18 cellular contexts compared by ENCODE assay signal in the genomic region with DNA sequence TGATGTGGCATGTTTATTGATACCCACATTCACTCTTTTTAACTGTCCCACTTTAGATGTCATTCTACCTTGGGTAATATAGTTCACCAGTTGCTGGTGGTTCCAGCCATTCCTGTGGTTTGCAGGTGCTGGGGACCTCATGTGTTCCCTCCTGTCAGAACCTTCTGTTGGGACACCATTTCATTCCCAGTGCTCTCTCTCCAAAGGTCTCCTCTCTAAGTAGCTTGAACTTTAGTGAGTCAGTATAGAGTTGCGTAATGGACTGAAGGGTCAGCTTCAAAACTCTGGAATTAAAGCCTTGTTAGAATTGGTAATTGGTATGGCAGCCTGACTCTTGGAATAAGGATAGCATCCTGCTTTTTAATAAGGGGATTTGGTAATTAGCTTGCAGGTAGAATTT.
DNase-seq lines count a peak whose midpoint lies in the region; ATAC-seq, FAIRE-seq and TF ChIP-seq lines count a peak whose summit lies in the region.
"Had no signal": no experiment of that assay in that cellular context is flagged by ENCODE, and none has a peak within 500 bp of the region (broad histone marks: within the 10 kb centered on the region; RNA-seq: fewer than 3 reads in every experiment).

No MANE protein-coding gene starts in this region.

- TF ChIP-seq CTCF in choroid plexus epithelial cell (conservative IDR thresholded peaks at IDR 0.05; ENCODE audit: low read depth, low read length) (no peak), HepG2 (CRISPR knock-in tag; IDR thresholded peaks at IDR 0.05) (no peak)

- H3K9me3 Mint-ChIP-seq in activated CD4-positive, alpha-beta memory T cell treated with anti-CD3 and anti-CD28 coated beads for 36 hours, result no peaks in the 10 kb centered on the region
- H3K9me3 Mint-ChIP-seq: nephron progenitor cell, type B pancreatic cell had no signal

- no peak overlapping the region for H3K4me2 ChIP-seq in HepG2 (ENCODE audit: low read depth, low read length)

- BruUV-seq in HepG2 (replicated peaks; lab: Mats Ljungman, UMichigan), result no TSS peak

- no peaks in the 10 kb centered on the region for H3K9me3 ChIP-seq in HepG2 (ENCODE audit: low read length)
- H3K9me3 ChIP-seq: esophagus muscularis mucosa had no signal

- WGBS in HepG2 (ENCODE audit: low lambda C conversion rate), result no CpG with 5 or more reads among the region's 1 CpG

- DNase-seq in AML-193 (lab: John Stamatoyannopoulos, UW), result peak; percentile 9 to 47
- DNase-seq in LHCN-M2 (ENCODE audit: low read depth), result peak; percentile 7
- DNase-seq in choroid plexus epithelial cell (ENCODE audit: low read depth), result peak; percentile 62
- DNase-seq in HepG2 (ENCODE audit: low spot score), result no peak
- no peak for DNase-seq in retina
- no peak for DNase-seq in activated CD4-positive, alpha-beta memory T cell treated with anti-CD3 and anti-CD28 coated beads for 36 hours
- DNase-seq in H54 (ENCODE audit: insufficient read length, low spot score), result no peak
- DNase-seq: activated CD4-positive, alpha-beta T cell treated with anti-CD3 and anti-CD28 coated beads, Interleukin-2, amount 50 U/mL, for 4 hours; amygdala; NCI-H1436; NCI-H446 treated with DMSO at 0.1 percent for 48 hours; nephron progenitor cell; right cardiac atrium; stimulated activated CD4-positive, alpha-beta T cell treated with anti-CD3 and anti-CD28 coated beads, Interleukin-4, amount 100 ng/mL, for 24 hours had no signal

- no peaks in the 10 kb centered on the region for H3K27me3 Mint-ChIP-seq in activated CD4-positive, alpha-beta memory T cell treated with anti-CD3 and anti-CD28 coated beads for 36 hours
- H3K27me3 Mint-ChIP-seq: type B pancreatic cell had no signal

- no peak overlapping the region for H3K9ac ChIP-seq in HepG2 (ENCODE audit: insufficient read depth, low read depth, low read length)

- peaks cover 77% of the 10 kb centered on the region for H3K4me1 Mint-ChIP-seq in activated CD4-positive, alpha-beta memory T cell treated with anti-CD3 and anti-CD28 coated beads for 36 hours (ENCODE audit: low read depth)
- H3K4me1 Mint-ChIP-seq: nephron progenitor cell had no signal

- no peaks in the 10 kb centered on the region for H3K79me2 ChIP-seq in HepG2 (ENCODE audit: insufficient read depth, low read length)

- TF ChIP-seq RAD21 in HepG2 (CRISPR knock-in tag; IDR thresholded peaks at IDR 0.05), result no peak

- CTCF ChIA-PET in HepG2 (lab: Yijun Ruan, JAX; ENCODE audit: low intra/inter-chr PET ratio, low total read pairs), result no interaction called here
- CTCF ChIA-PET in activated CD4-positive, alpha-beta memory T cell treated with anti-CD3 and anti-CD28 coated beads for 36 hours (lab: Charles Lee), result interaction anchor here (1.0 kb wide), 1 partner anchor 76 kb away, joined by 3 read pairs; no protein-coding TSS in a partner anchor

- TF ChIP-seq POLR2A in HepG2 (IDR thresholded peaks at IDR 0.05; ENCODE audit: insufficient read depth in 1 of 2, low read depth in 2 of 2, low read length in 2 of 2), result no peak
- TF ChIP-seq POLR2A in H54 (IDR thresholded peaks at IDR 0.05; ENCODE audit: low read depth, low read length), result no peak

- no peaks in the 10 kb centered on the region; a peak in 1 of 5 replicates for H3K27me3 ChIP-seq in HepG2 (ENCODE audit: control insufficient read depth in 1 of 2, insufficient read depth in 2 of 2, low read length in 2 of 2)
- H3K27me3 ChIP-seq: esophagus muscularis mucosa had no signal

- no peak overlapping the region for H2AFZ ChIP-seq in HepG2 (ENCODE audit: low read length)

- H3K27ac ChIP-seq in HepG2 (ENCODE audit: extremely low read length, insufficient read depth, low read length), result no peak overlapping the region
- H3K27ac ChIP-seq: esophagus muscularis mucosa, SK-N-MC had no signal

- no peaks in the 10 kb centered on the region for H4K20me1 ChIP-seq in HepG2 (ENCODE audit: insufficient read depth, low read length)

- FAIRE-seq in HepG2 (lab: Jason Lieb, UNC), result no peak
- FAIRE-seq in H54 (lab: Jason Lieb, UNC), result no peak

- ATAC-seq in HepG2 (no peak), GM21515 (IDR thresholded peaks at IDR 0.05; ENCODE audit: unreplicated experiment) (no peak)

- H3K4me3 Mint-ChIP-seq in activated CD4-positive, alpha-beta memory T cell treated with anti-CD3 and anti-CD28 coated beads for 36 hours, result no peak overlapping the region
- H3K4me3 Mint-ChIP-seq: nephron progenitor cell, type B pancreatic cell had no signal

- no peaks in the 10 kb centered on the region for H3K4me1 ChIP-seq in HepG2 (ENCODE audit: insufficient read depth, low read length)

- POLR2A ChIA-PET in HepG2 (lab: Yijun Ruan, JAX), result no interaction called here
- POLR2A ChIA-PET in activated CD4-positive, alpha-beta memory T cell treated with anti-CD3 and anti-CD28 coated beads for 36 hours (lab: Charles Lee), result interaction anchor here (0.6 kb wide), 1 partner anchor 29 kb away, joined by 3 read pairs; no protein-coding TSS in a partner anchor

- no peak overlapping the region for H3K27ac Mint-ChIP-seq in activated CD4-positive, alpha-beta memory T cell treated with anti-CD3 and anti-CD28 coated beads for 36 hours
- H3K27ac Mint-ChIP-seq: nephron progenitor cell, type B pancreatic cell had no signal

- H3K36me3 Mint-ChIP-seq in activated CD4-positive, alpha-beta memory T cell treated with anti-CD3 and anti-CD28 coated beads for 36 hours, result no peaks in the 10 kb centered on the region
- H3K36me3 Mint-ChIP-seq: type B pancreatic cell had no signal

- intact Hi-C loops in HepG2 (cut with micrococcal nuclease; ENCODE audit: unreplicated experiment), result no loop called here
- intact Hi-C loops in activated CD4-positive, alpha-beta memory T cell treated with anti-CD3 and anti-CD28 coated beads for 36 hours (cut with micrococcal nuclease), result no loop called here

- H3K4me3 ChIP-seq in choroid plexus epithelial cell (ENCODE audit: low read depth, low read length), result no peak overlapping the region
- H3K4me3 ChIP-seq in HepG2 (replicated peaks in 1 of 3; ENCODE audit: insufficient read depth in 1 of 3, low read depth in 2 of 3, low read length in 3 of 3), result no peak overlapping the region
- H3K4me3 ChIP-seq: esophagus muscularis mucosa, SK-N-MC had no signal

- TF ChIP-seq EP300 in HepG2 (IDR thresholded peaks at IDR 0.05; ENCODE audit: low read depth in 2 of 2, low read length in 2 of 2), result no peak
- no peak for TF ChIP-seq EP300 in HepG2 (CRISPR knock-in tag; IDR thresholded peaks at IDR 0.05; ENCODE audit: borderline replicate concordance)

- in situ Hi-C loops in HepG2 (cut with HindIII; ENCODE audit: extremely low pct_ligation_motif_present, low pct_unique_long_range_greater_than_20kb), result no loop called here

- no peaks in the 10 kb centered on the region for H3K36me3 ChIP-seq in HepG2 (replicated peaks in 1 of 2; ENCODE audit: control insufficient read depth in 1 of 2, insufficient read depth in 2 of 2, low read length in 2 of 2)
- H3K36me3 ChIP-seq: esophagus muscularis mucosa had no signal

TF ChIP-seq in HepG2, 621 proteins besides CTCF, POLR2A, EP300 and RAD21:
- TF ChIP-seq CEBPB (IDR thresholded peaks at IDR 0.05; ENCODE audit: borderline replicate concordance, low read depth, low read length), result peak; percentile 80
- TF ChIP-seq CEBPG (CRISPR knock-in tag; IDR thresholded peaks at IDR 0.05), result peak; percentile 42
- no peak for TF ChIP-seq ATF1 (CRISPR knock-in tag; IDR thresholded peaks at IDR 0.05)

Comparison
In these comparisons a context has a peak if more than half of its experiments do, and no peak if none do; other contexts are left out.
1. DNase-seq: peak in AML-193 (2 of 2), LHCN-M2 (single experiment) and choroid plexus epithelial cell (single experiment); none in HepG2 (single experiment), retina (single experiment), activated CD4-positive, alpha-beta memory T cell treated with anti-CD3 and anti-CD28 coated beads for 36 hours (single experiment) and H54 (single experiment).